Comparison of ENCODE assay signal across 10 cellular contexts in the genomic region with DNA sequence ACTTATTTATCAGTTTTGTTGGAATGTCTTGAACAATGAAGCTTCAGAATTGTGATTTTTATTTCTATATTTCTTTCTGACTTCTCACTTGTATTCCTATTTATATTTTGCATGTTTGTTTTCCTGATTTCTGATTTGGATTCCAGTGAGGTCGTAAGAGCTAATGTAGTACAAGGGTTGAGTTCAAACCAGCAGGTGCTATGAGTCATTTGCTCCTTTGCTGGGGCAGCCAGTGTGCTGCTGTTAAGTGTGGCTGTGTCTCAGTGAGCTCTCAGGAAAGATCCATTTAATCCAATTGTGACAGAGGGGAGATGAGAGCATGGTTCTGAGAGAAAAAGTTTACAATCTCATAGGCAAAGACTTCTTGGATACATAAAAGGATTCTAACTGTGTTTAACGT. TPM values are rescaled to one million over a fixed set of nuclear protein-coding genes. Genes with fewer than 3 reads are reported as not detected.
A peak's percentile ranks its signal among the peaks of the same experiment; 100 is the strongest.
DNase-seq lines count a peak whose midpoint lies in the region; ATAC-seq, FAIRE-seq and TF ChIP-seq lines count a peak whose summit lies in the region.
"Had no signal": no experiment of that assay in that cellular context is flagged by ENCODE, and none has a peak within 500 bp of the region (broad histone marks: within the 10 kb centered on the region; RNA-seq: fewer than 3 reads in every experiment).

No MANE protein-coding gene starts in this region.

- FAIRE-seq in RCC 7860 (lab: Jason Lieb, UNC), result peak; percentile 82
- FAIRE-seq: colon had no signal

- no peak overlapping the region for H3K27ac ChIP-seq in foreskin keratinocyte
- H3K27ac ChIP-seq in effector memory CD4-positive, alpha-beta T cell (ENCODE audit: insufficient read depth, low read length, poor library complexity, severe bottlenecking), result no peak overlapping the region
- H3K27ac ChIP-seq: suprapubic skin had no signal

- peaks cover 14% of the 10 kb centered on the region for H3K4me1 ChIP-seq in foreskin keratinocyte
- no peaks in the 10 kb centered on the region for H3K4me1 ChIP-seq in effector memory CD4-positive, alpha-beta T cell (ENCODE audit: control insufficient read depth, insufficient read depth, low read length, poor library complexity, severe bottlenecking)

- H3K27me3 ChIP-seq in foreskin keratinocyte, result no peaks in the 10 kb centered on the region
- H3K27me3 ChIP-seq in effector memory CD4-positive, alpha-beta T cell (replicated peaks; ENCODE audit: control insufficient read depth, insufficient read depth, low read length, poor library complexity, severe bottlenecking), result no peaks in the 10 kb centered on the region
- H3K27me3 ChIP-seq: suprapubic skin had no signal

- TF ChIP-seq CTCF in foreskin keratinocyte (conservative IDR thresholded peaks at IDR 0.05), result no peak

- DNase-seq in NCI-H1092 treated with DMSO at 0.1 percent for 48 hours (lab: John Stamatoyannopoulos, UW) (peak; percentile 2), NCI-H1092 (lab: John Stamatoyannopoulos, UW) (no peak), RCC 7860 (ENCODE audit: low spot score) (peak; percentile 38), foreskin keratinocyte (peak in 1 of 2 donors; percentile 61), renal cortical epithelial cell (ENCODE audit: low read depth) (peak; percentile 87), amniotic stem cell (lab: John Stamatoyannopoulos, UW) (no peak)
- DNase-seq in effector memory CD4-positive, alpha-beta T cell, result no peak

- ATAC-seq in foreskin keratinocyte (peak; percentile 66), GM21723 (IDR thresholded peaks at IDR 0.05; ENCODE audit: unreplicated experiment) (no peak)

- H3K36me3 ChIP-seq in effector memory CD4-positive, alpha-beta T cell (ENCODE audit: control insufficient read depth, insufficient read depth, low read length), result no peaks in the 10 kb centered on the region
- H3K36me3 ChIP-seq: suprapubic skin had no signal

- H3K4me3 ChIP-seq in effector memory CD4-positive, alpha-beta T cell (ENCODE audit: insufficient read depth, low read depth, low read length, poor library complexity, severe bottlenecking), result no peak overlapping the region
- H3K4me3 ChIP-seq: suprapubic skin had no signal

- no peaks in the 10 kb centered on the region for H3K9me3 ChIP-seq in effector memory CD4-positive, alpha-beta T cell (ENCODE audit: control insufficient read depth, low read length)
- H3K9me3 ChIP-seq: suprapubic skin had no signal

RNA-seq across cellular contexts. Expression of a gene that starts 48.6 kb away (rescaled TPM):
- total RNA-seq in foreskin keratinocyte (30.6 and 34.1 TPM in 2 replicates), renal cortical epithelial cell (32.3 and 47.2 TPM in 2 replicates)
- polyA plus RNA-seq in foreskin keratinocyte, result 20.7 and 25.1 TPM in 2 replicates

Comparison
In these comparisons a context has a peak if more than half of its experiments do, and no peak if none do; other contexts are left out.
1. DNase-seq: peak in NCI-H1092 treated with DMSO at 0.1 percent for 48 hours (single experiment), RCC 7860 (single experiment) and renal cortical epithelial cell (single experiment); none in NCI-H1092 (single experiment), amniotic stem cell (single experiment) and effector memory CD4-positive, alpha-beta T cell (0 of 3).